ENCODE assay signal across 1 cellular context in the genomic region with DNA sequence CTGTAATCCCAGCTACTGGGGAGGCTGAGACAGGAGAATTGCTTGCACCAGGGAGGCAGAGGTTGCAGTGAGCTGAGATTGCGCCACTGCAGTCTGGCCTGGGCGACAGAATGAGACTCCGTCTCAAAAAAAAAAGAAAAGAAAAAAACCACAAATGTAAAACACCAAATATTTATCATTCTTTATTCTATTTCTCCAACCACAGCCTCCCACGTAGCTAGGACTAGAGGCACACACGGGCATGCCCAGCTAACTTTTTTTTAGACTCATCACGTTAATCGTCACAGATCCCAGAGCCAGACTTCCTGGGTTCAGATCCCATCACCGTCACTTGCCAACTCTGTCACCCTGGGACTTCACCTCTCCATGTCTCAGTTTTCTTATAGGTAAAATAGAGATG.
TF ChIP-seq lines count a peak whose summit lies in the region.

No MANE protein-coding gene starts in this region.

TF ChIP-seq in IMR-90, 13 proteins besides CTCF, POLR2A, EP300 and RAD21:
- TF ChIP-seq FOS (IDR thresholded peaks at IDR 0.05; ENCODE audit: low read depth, low read length) = no peak
- peak; percentile 18; the same call in 1 of the 2 replicates for TF ChIP-seq CEBPB (IDR thresholded peaks at IDR 0.05; ENCODE audit: low read depth, low read length)
